ENCODE assay signal across 9 cellular contexts in the genomic region with DNA sequence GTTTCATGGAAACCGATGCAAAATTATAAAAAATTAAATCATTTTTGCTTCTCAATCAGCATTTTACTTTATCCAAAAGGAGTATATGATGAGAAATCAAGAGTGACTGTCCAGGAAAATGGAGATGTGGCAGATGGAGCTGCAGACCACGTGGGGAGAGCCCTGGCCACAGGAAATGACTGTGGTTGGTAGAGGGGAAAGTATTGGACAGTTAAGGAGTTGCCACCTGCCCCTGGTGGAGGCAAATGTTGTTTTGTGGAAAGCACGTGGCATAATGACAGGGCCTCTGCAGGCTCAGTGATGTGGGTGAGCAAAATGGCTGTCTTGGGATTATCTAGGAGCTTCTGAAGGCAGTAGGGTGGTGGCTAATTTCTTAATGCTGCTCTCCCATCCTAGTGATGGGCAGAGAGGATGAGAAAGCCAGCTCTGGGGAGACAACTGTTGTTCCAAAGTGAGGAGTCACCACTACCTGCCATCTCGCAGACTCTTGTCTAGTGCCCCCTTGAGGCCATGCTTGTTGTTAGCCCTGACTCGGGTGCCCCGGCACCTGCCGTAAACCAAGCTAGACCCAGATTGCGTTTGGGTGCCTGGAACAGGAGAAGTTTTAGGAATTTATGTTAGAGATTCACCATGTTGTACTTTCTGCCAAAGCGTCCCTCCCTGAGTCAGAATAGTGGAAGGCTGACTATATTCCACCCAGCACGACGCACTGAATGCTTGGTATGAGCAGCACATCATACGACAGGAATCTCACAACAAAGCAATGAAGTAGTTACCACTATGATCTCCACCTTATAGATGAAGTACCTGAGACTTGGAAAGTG.
DNase-seq lines count a peak whose midpoint lies in the region; TF ChIP-seq lines count a peak whose summit lies in the region.
"Had no signal": no experiment of that assay in that cellular context is flagged by ENCODE, and none has a peak within 500 bp of the region (broad histone marks: within the 10 kb centered on the region; RNA-seq: fewer than 3 reads in every experiment).

No MANE protein-coding gene starts in this region.

- H3K9me2 ChIP-seq in SU-DHL-6 (replicated peaks; ENCODE audit: insufficient read depth, low read length): no peaks in the 10 kb centered on the region

- H3K4me2 ChIP-seq in BLaER1 treated with 17β-estradiol and CSF1 and Interleukin-3, amounts not matched to agents 10 nM and 100 nM: peak overlapping the region; percentile 13 to 60 (median 43); a peak in 20 of 22 replicates
- no peak overlapping the region for H3K4me2 ChIP-seq in SU-DHL-6 (ENCODE audit: low read depth, low read length, poor library complexity, severe bottlenecking)

- H3K4me3 ChIP-seq in BLaER1 treated with 17β-estradiol and CSF1 and Interleukin-3, amounts not matched to agents 10 nM and 100 nM: no peak overlapping the region
- H3K4me3 ChIP-seq in SU-DHL-6 (ENCODE audit: insufficient read depth, low read length, poor library complexity, severe bottlenecking): no peak overlapping the region

- H3K4me1 ChIP-seq in BLaER1 treated with 17β-estradiol and CSF1 and Interleukin-3, amounts not matched to agents 10 nM and 100 nM: peaks cover 11 to 52% (median 41%) of the 10 kb centered on the region in 10 experiments; a peak in 18 of 20 replicates

- no peak overlapping the region for H2AFZ ChIP-seq in SU-DHL-6 (ENCODE audit: low read depth, low read length, severe bottlenecking)

- H3F3A ChIP-seq in SU-DHL-6 (ENCODE audit: insufficient read depth): no peaks in the 10 kb centered on the region

- no peaks in the 10 kb centered on the region for H3K36me3 ChIP-seq in BLaER1 treated with 17β-estradiol and CSF1 and Interleukin-3, amounts not matched to agents 10 nM and 100 nM
- H3K36me3 ChIP-seq in SU-DHL-6 (ENCODE audit: low read length): no peaks in the 10 kb centered on the region

- H3K79me2 ChIP-seq in SU-DHL-6 (ENCODE audit: insufficient read depth, low read length): no peaks in the 10 kb centered on the region

- H3K9ac ChIP-seq in BLaER1 treated with 17β-estradiol and CSF1 and Interleukin-3, amounts not matched to agents 10 nM and 100 nM: no peak overlapping the region
- no peak overlapping the region for H3K9ac ChIP-seq in SU-DHL-6 (ENCODE audit: low read length)

- DNase-seq in iris pigment epithelial cell (ENCODE audit: low read depth): peak; percentile 53
- DNase-seq in AG08395 (ENCODE audit: low spot score): no peak
- no peak for DNase-seq in middle frontal gyrus (ENCODE audit: extremely low spot score, low spot score)
- DNase-seq in COR-L47 (lab: John Stamatoyannopoulos, UW): no peak
- DNase-seq in HK-2 (ENCODE audit: unreplicated experiment): no peak
- DNase-seq: NCI-H187 had no signal

- H3K27me3 ChIP-seq in BLaER1 treated with 17β-estradiol and CSF1 and Interleukin-3, amounts not matched to agents 10 nM and 100 nM: no peaks in the 10 kb centered on the region
- no peaks in the 10 kb centered on the region for H3K27me3 ChIP-seq in SU-DHL-6 (ENCODE audit: low read length)

- H3K9me3 ChIP-seq in BLaER1 treated with 17β-estradiol and CSF1 and Interleukin-3, amounts not matched to agents 10 nM and 100 nM (replicated peaks in 1 of 11): peaks cover 0 to 4% (median 0%) of the 10 kb centered on the region in 11 experiments; a peak in 1 of 22 replicates
- H3K9me3 ChIP-seq in SU-DHL-6 (ENCODE audit: insufficient read depth, low read length): no peaks in the 10 kb centered on the region

- no peak overlapping the region for H3K27ac ChIP-seq in BLaER1 treated with 17β-estradiol and CSF1 and Interleukin-3, amounts not matched to agents 10 nM and 100 nM
- no peak overlapping the region for H3K27ac ChIP-seq in SU-DHL-6 (ENCODE audit: low read depth, low read length)

- H4K20me1 ChIP-seq in BLaER1 treated with 17β-estradiol and CSF1 and Interleukin-3, amounts not matched to agents 10 nM and 100 nM: no peaks in the 10 kb centered on the region
- no peaks in the 10 kb centered on the region for H4K20me1 ChIP-seq in SU-DHL-6 (ENCODE audit: low read depth, low read length)

- TF ChIP-seq CTCF in GM12874 (IDR thresholded peaks at IDR 0.05; ENCODE audit: insufficient read depth, low read depth, low read length): peak; percentile 59
- peak; percentile 36 for TF ChIP-seq CTCF in SU-DHL-6 (IDR thresholded peaks at IDR 0.05; ENCODE audit: insufficient read depth, low read length, poor library complexity, severe bottlenecking)
